ENCODE assay signal across 7 cellular contexts in genomic region chrX:153600032-153600373, GRCh38. TPM values are rescaled to one million over a fixed set of nuclear protein-coding genes. Genes with fewer than 3 reads are reported as not detected.
DNase-seq lines count a peak whose midpoint lies in the region; ATAC-seq and TF ChIP-seq lines count a peak whose summit lies in the region.

No MANE protein-coding gene starts in this region.

- intact Hi-C loops in thyroid gland (cut with DNase I) = no loop called here

- H3K36me3 ChIP-seq in HAP-1 (replicated peaks) (peaks cover 25% of the 10 kb centered on the region), RWPE2 (ENCODE audit: low read depth) (no peaks in the 10 kb centered on the region; the same call in 1 of the 2 replicates), thyroid gland (no peaks in the 10 kb centered on the region)

- H3K27ac ChIP-seq in RWPE2 (ENCODE audit: poor library complexity, severe bottlenecking) = peak overlapping the region; percentile 33
- no peak overlapping the region for H3K27ac ChIP-seq in thyroid gland

- WGBS in thyroid gland, 2 donors = 22 to 31% methylated on average over 2 of the region's 2 CpGs

- peak overlapping the region; percentile 78 for H3K4me3 ChIP-seq in HAP-1
- H3K4me3 ChIP-seq in RWPE2 (ENCODE audit: severe bottlenecking) = peak overlapping the region; percentile 51
- H3K4me3 ChIP-seq in retinal pigment epithelial cell (ENCODE audit: low read length) = peak overlapping the region; percentile 62
- peak overlapping the region in 1 of 3 donors; percentile 42 for H3K4me3 ChIP-seq in thyroid gland (replicated peaks in 1 of 3)

- H3K27me3 ChIP-seq in HAP-1 (ENCODE audit: low read depth) (no peaks in the 10 kb centered on the region), RWPE2 (ENCODE audit: insufficient read depth, poor library complexity, severe bottlenecking) (no peaks in the 10 kb centered on the region), thyroid gland (no peaks in the 10 kb centered on the region)

- in situ Hi-C loops in HAP-1 (cut with MboI; ENCODE audit: low sequenced_read_pairs) = no loop called here

- peak in 1 of 2 experiments; percentile 37 for DNase-seq in HAP-1 (ENCODE audit: low spot score in 2 of 2)
- no peak for DNase-seq in RWPE2 (ENCODE audit: low spot score)
- peak; percentile 8 to 24 for DNase-seq in erythroblast (lab: John Stamatoyannopoulos, UW)
- no peak for DNase-seq in retinal pigment epithelial cell (ENCODE audit: low read depth)
- no peak for DNase-seq in activated CD4-positive, CD25-positive, alpha-beta regulatory T cell treated with anti-CD3 and anti-CD28 coated beads, Interleukin-2, amount 50 U/mL, for 72 hours
- DNase-seq in thyroid gland = no peak
- no peak for DNase-seq in HuH-7.5 (ENCODE audit: low spot score)

- TF ChIP-seq POLR2A in erythroblast (IDR thresholded peaks at IDR 0.05; ENCODE audit: low read length) = no peak
- TF ChIP-seq POLR2A in thyroid gland (IDR thresholded peaks at IDR 0.05) = no peak

- H3K9me3 ChIP-seq in HAP-1 = peaks cover 6% of the 10 kb centered on the region; the same call in 1 of the 2 replicates
- no peaks in the 10 kb centered on the region for H3K9me3 ChIP-seq in RWPE2 (ENCODE audit: severe bottlenecking)
- no peaks in the 10 kb centered on the region for H3K9me3 ChIP-seq in thyroid gland

- TF ChIP-seq CTCF in RWPE2 (IDR thresholded peaks at IDR 0.05; ENCODE audit: poor library complexity, severe bottlenecking) = no peak
- no peak for TF ChIP-seq CTCF in retinal pigment epithelial cell (conservative IDR thresholded peaks at IDR 0.05; ENCODE audit: low read depth, low read length)
- TF ChIP-seq CTCF in thyroid gland (IDR thresholded peaks at IDR 0.05) = no peak

- H3K4me1 ChIP-seq in HAP-1 (peaks cover 15% of the 10 kb centered on the region), RWPE2 (ENCODE audit: insufficient read depth, poor library complexity, severe bottlenecking) (no peaks in the 10 kb centered on the region), thyroid gland (peaks cover 0 to 4% of the 10 kb centered on the region in 2 donors)

- 0 out of 3 replicates have a peak, but pooled peaks have one; percentile 38 for ATAC-seq in RWPE2 (ENCODE audit: low read depth)

RNA-seq across cellular contexts. Expression of gene CCNQ, which starts 1.1 kb away (rescaled TPM):
- 10 to 100 TPM; 22.0 to 43.3 (median 33.0) TPM for total RNA-seq in thyroid gland

RNA-seq across cellular contexts. Expression of gene DUSP9, which starts 47.0 kb away (rescaled TPM):
- total RNA-seq in thyroid gland = not detected

Comparison
In these comparisons a context has a peak if more than half of its experiments do, and no peak if none do; other contexts are left out.
1. DNase-seq: peak in erythroblast (2 of 2); none in RWPE2 (single experiment), retinal pigment epithelial cell (single experiment), activated CD4-positive, CD25-positive, alpha-beta regulatory T cell treated with anti-CD3 and anti-CD28 coated beads, Interleukin-2, amount 50 U/mL, for 72 hours (single experiment), thyroid gland (0 of 2) and HuH-7.5 (single experiment).